13 cellular contexts compared by ENCODE assay signal in the genomic region with DNA sequence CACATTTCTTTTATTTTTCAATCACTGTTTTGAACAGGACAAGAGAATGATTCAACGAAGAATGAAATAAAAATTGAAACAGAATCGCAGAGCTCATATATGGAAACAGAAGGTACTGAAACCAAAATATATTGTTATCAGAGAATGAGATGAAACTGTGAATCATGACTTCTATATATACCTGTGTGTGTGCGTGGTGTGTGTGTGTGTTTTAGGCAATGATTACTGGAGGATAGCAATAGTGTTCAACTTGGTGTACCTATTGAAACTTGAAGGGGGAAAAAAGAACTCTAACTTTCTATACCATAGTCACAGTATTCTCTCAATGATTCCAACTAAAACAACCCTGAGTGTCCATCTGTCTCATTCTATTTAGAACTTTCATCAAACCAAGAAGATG.
DNase-seq lines count a peak whose midpoint lies in the region; ATAC-seq lines count a peak whose summit lies in the region.
"Had no signal": no experiment of that assay in that cellular context is flagged by ENCODE, and none has a peak within 500 bp of the region (broad histone marks: within the 10 kb centered on the region; RNA-seq: fewer than 3 reads in every experiment).

No MANE protein-coding gene starts in this region.

- peaks cover 8% of the 10 kb centered on the region for H3K4me1 Mint-ChIP-seq in stimulated activated naive CD8-positive, alpha-beta T cell treated with anti-CD3 and anti-CD28 coated beads, Interleukin-15, Interleukin-2, amounts not matched to agents 100 ng/mL and 50 ng/mL, for 24 hours (ENCODE audit: low read depth)
- H3K4me1 Mint-ChIP-seq in stimulated activated naive CD8-positive, alpha-beta T cell treated with anti-CD3 and anti-CD28 coated beads, Interleukin-15, amount 100 ng/mL, for 72 hours, result no peaks in the 10 kb centered on the region
- peaks cover 30 to 56% of the 10 kb centered on the region in 2 donors for H3K4me1 Mint-ChIP-seq in stimulated activated naive B cell treated with anti-CD40 and anti-IgM and Interleukin-4, amounts not matched to agents 10 μg/mL and 1 μg/mL and 100 μg/mL, for 72 hours

- H3K27me3 Mint-ChIP-seq in stimulated activated naive CD8-positive, alpha-beta T cell treated with anti-CD3 and anti-CD28 coated beads, Interleukin-15, Interleukin-2, amounts not matched to agents 100 ng/mL and 50 ng/mL, for 24 hours, result no peaks in the 10 kb centered on the region
- no peaks in the 10 kb centered on the region for H3K27me3 Mint-ChIP-seq in stimulated activated naive CD8-positive, alpha-beta T cell treated with anti-CD3 and anti-CD28 coated beads, Interleukin-15, amount 100 ng/mL, for 72 hours
- no peaks in the 10 kb centered on the region for H3K27me3 Mint-ChIP-seq in stimulated activated naive B cell treated with anti-CD40 and anti-IgM and Interleukin-4, amounts not matched to agents 10 μg/mL and 1 μg/mL and 100 μg/mL, for 72 hours

- H3K4me3 Mint-ChIP-seq in stimulated activated naive CD8-positive, alpha-beta T cell treated with anti-CD3 and anti-CD28 coated beads, Interleukin-15, Interleukin-2, amounts not matched to agents 100 ng/mL and 50 ng/mL, for 24 hours, result peak overlapping the region; percentile 30
- no peak overlapping the region for H3K4me3 Mint-ChIP-seq in stimulated activated naive CD8-positive, alpha-beta T cell treated with anti-CD3 and anti-CD28 coated beads, Interleukin-15, amount 100 ng/mL, for 72 hours
- peak overlapping the region; percentile 85 to 86 for H3K4me3 Mint-ChIP-seq in stimulated activated naive B cell treated with anti-CD40 and anti-IgM and Interleukin-4, amounts not matched to agents 10 μg/mL and 1 μg/mL and 100 μg/mL, for 72 hours
- H3K4me3 Mint-ChIP-seq: activated T-cell treated with anti-CD3 and anti-CD28 coated beads, Interleukin-2, amount 50 U/mL, for 72 hours had no signal

- H3K9me3 Mint-ChIP-seq in stimulated activated naive CD8-positive, alpha-beta T cell treated with anti-CD3 and anti-CD28 coated beads, Interleukin-15, Interleukin-2, amounts not matched to agents 100 ng/mL and 50 ng/mL, for 24 hours, result peaks cover 3% of the 10 kb centered on the region
- no peaks in the 10 kb centered on the region for H3K9me3 Mint-ChIP-seq in stimulated activated naive CD8-positive, alpha-beta T cell treated with anti-CD3 and anti-CD28 coated beads, Interleukin-15, amount 100 ng/mL, for 72 hours
- peaks cover 4 to 5% of the 10 kb centered on the region in 2 donors for H3K9me3 Mint-ChIP-seq in stimulated activated naive B cell treated with anti-CD40 and anti-IgM and Interleukin-4, amounts not matched to agents 10 μg/mL and 1 μg/mL and 100 μg/mL, for 72 hours

- no peak for ATAC-seq in stimulated activated naive CD8-positive, alpha-beta T cell treated with anti-CD3 and anti-CD28 coated beads, Interleukin-15, amount 100 ng/mL, for 72 hours
- ATAC-seq in HG02588 (IDR thresholded peaks at IDR 0.05; ENCODE audit: unreplicated experiment) (peak; percentile 92), HG03354 (IDR thresholded peaks at IDR 0.05; ENCODE audit: poor library complexity, severe bottlenecking, unreplicated experiment) (peak; percentile 96)
- peak; percentile 93 to 95 for ATAC-seq in stimulated activated naive B cell treated with anti-CD40 and anti-IgM and Interleukin-4, amounts not matched to agents 10 μg/mL and 1 μg/mL and 100 μg/mL, for 72 hours (replicated peaks)
- ATAC-seq: activated T-cell treated with anti-CD3 and anti-CD28 coated beads, Interleukin-2, amount 50 U/mL, for 72 hours had no signal

- DNase-seq in stimulated activated naive CD8-positive, alpha-beta T cell treated with anti-CD3 and anti-CD28 coated beads, Interleukin-15, amount 100 ng/mL, for 72 hours, result no peak
- peak; percentile 26 for DNase-seq in stimulated activated naive B cell treated with anti-CD40 and anti-IgM and Interleukin-4, amounts not matched to agents 10 μg/mL and 1 μg/mL and 100 μg/mL, for 72 hours
- DNase-seq in NCI-H146 (lab: John Stamatoyannopoulos, UW) (no peak), pons (ENCODE audit: low spot score) (no peak), ureter (ENCODE audit: low spot score) (no peak)
- DNase-seq: 8988T; activated T-cell treated with anti-CD3 and anti-CD28 coated beads, Interleukin-2, amount 50 U/mL, for 72 hours; NCI-H1105; OCI-M1; trophoblast cell had no signal

- H3K27ac Mint-ChIP-seq in stimulated activated naive CD8-positive, alpha-beta T cell treated with anti-CD3 and anti-CD28 coated beads, Interleukin-15, Interleukin-2, amounts not matched to agents 100 ng/mL and 50 ng/mL, for 24 hours, result no peak overlapping the region
- H3K27ac Mint-ChIP-seq in stimulated activated naive CD8-positive, alpha-beta T cell treated with anti-CD3 and anti-CD28 coated beads, Interleukin-15, amount 100 ng/mL, for 72 hours, result no peak overlapping the region
- H3K27ac Mint-ChIP-seq in stimulated activated naive B cell treated with anti-CD40 and anti-IgM and Interleukin-4, amounts not matched to agents 10 μg/mL and 1 μg/mL and 100 μg/mL, for 72 hours, result peak overlapping the region; percentile 99
- H3K27ac Mint-ChIP-seq: activated T-cell treated with anti-CD3 and anti-CD28 coated beads, Interleukin-2, amount 50 U/mL, for 72 hours had no signal

- H3K36me3 Mint-ChIP-seq in stimulated activated naive CD8-positive, alpha-beta T cell treated with anti-CD3 and anti-CD28 coated beads, Interleukin-15, Interleukin-2, amounts not matched to agents 100 ng/mL and 50 ng/mL, for 24 hours (ENCODE audit: low read depth), result no peaks in the 10 kb centered on the region
- H3K36me3 Mint-ChIP-seq in stimulated activated naive B cell treated with anti-CD40 and anti-IgM and Interleukin-4, amounts not matched to agents 10 μg/mL and 1 μg/mL and 100 μg/mL, for 72 hours, result peaks cover 44 to 57% of the 10 kb centered on the region in 2 donors

Comparison
In these comparisons a context has a peak if more than half of its experiments do, and no peak if none do; other contexts are left out.
1. H3K4me3 Mint-ChIP-seq: peak in stimulated activated naive CD8-positive, alpha-beta T cell treated with anti-CD3 and anti-CD28 coated beads, Interleukin-15, Interleukin-2, amounts not matched to agents 100 ng/mL and 50 ng/mL, for 24 hours (single experiment) and stimulated activated naive B cell treated with anti-CD40 and anti-IgM and Interleukin-4, amounts not matched to agents 10 μg/mL and 1 μg/mL and 100 μg/mL, for 72 hours (2 of 2); none in stimulated activated naive CD8-positive, alpha-beta T cell treated with anti-CD3 and anti-CD28 coated beads, Interleukin-15, amount 100 ng/mL, for 72 hours (0 of 2).